In genomic region chr19:33724021-33724722, GRCh38 we compare ENCODE assay signal across 11 cellular contexts.
"Had no signal": no experiment of that assay in that cellular context is flagged by ENCODE, and none has a peak within 500 bp of the region (broad histone marks: within the 10 kb centered on the region; RNA-seq: fewer than 3 reads in every experiment).

No MANE protein-coding gene starts in this region.

- H3K27ac ChIP-seq: body of pancreas, tibial artery had no signal

- H3K9me3 ChIP-seq: body of pancreas had no signal

- DNase-seq: activated CD4-positive, alpha-beta T cell treated with anti-CD3 and anti-CD28 coated beads for 36 hours; activated CD4-positive, alpha-beta T cell treated with anti-CD3 and anti-CD28 coated beads, Interleukin-2, amount 50 U/mL, for 48 hours; activated naive CD4-positive, alpha-beta T cell; body of pancreas; central memory CD4-positive, alpha-beta T cell; head of caudate nucleus; occipital lobe; stimulated activated naive B cell treated with anti-CD40 and anti-IgM and Interleukin-4, amounts not matched to agents 10 μg/mL and 1 μg/mL and 100 μg/mL, for 72 hours; tibial artery had no signal

- H3K36me3 ChIP-seq: tibial artery had no signal

- H3K4me1 ChIP-seq: body of pancreas, tibial artery had no signal

- ATAC-seq: activated CD4-positive, alpha-beta T cell treated with anti-CD3 and anti-CD28 coated beads for 36 hours; body of pancreas; left lobe of liver; stimulated activated naive B cell treated with anti-CD40 and anti-IgM and Interleukin-4, amounts not matched to agents 10 μg/mL and 1 μg/mL and 100 μg/mL, for 72 hours; WTC11 had no signal

- H3K27me3 ChIP-seq: body of pancreas had no signal

- H3K4me3 ChIP-seq: body of pancreas, tibial artery had no signal
